In genomic region chr12:6434205-6435180, GRCh38 we compare ENCODE assay signal across 15 cellular contexts. TPM values are rescaled to one million over a fixed set of nuclear protein-coding genes. Genes with fewer than 3 reads are reported as not detected.
DNase-seq lines count a peak whose midpoint lies in the region; ATAC-seq and TF ChIP-seq lines count a peak whose summit lies in the region.
"Had no signal": no experiment of that assay in that cellular context is flagged by ENCODE, and none has a peak within 500 bp of the region (broad histone marks: within the 10 kb centered on the region; RNA-seq: fewer than 3 reads in every experiment).

No MANE protein-coding gene starts in this region.

- POLR2A ChIA-PET in CD4-positive, alpha-beta T cell (lab: Charles Lee) = interaction anchor here (0.8 to 3.9 kb wide), 10 partner anchors 8 to 101 kb away, joined by 3 to 33 read pairs (median 8); partner anchors contain the start of genes CD27, GAPDH, MRPL51 and TAPBPL

- peak; percentile 92 for ATAC-seq in CD4-positive, alpha-beta T cell (ENCODE audit: poor library complexity)
- ATAC-seq in HG03460 (IDR thresholded peaks at IDR 0.05; ENCODE audit: unreplicated experiment) (no peak), HG03342 (IDR thresholded peaks at IDR 0.05; ENCODE audit: unreplicated experiment) (no peak)
- ATAC-seq: left lung; stimulated activated naive B cell treated with anti-CD40 and anti-IgM and Interleukin-4, amounts not matched to agents 10 μg/mL and 1 μg/mL and 100 μg/mL, for 72 hours had no signal

- H3K36me3 Mint-ChIP-seq in CD4-positive, alpha-beta T cell (ENCODE audit: low read depth) = no peaks in the 10 kb centered on the region
- H3K36me3 Mint-ChIP-seq: brain had no signal

- peak in 6 of 10 experiments; percentile 29 to 51 (median 41) for DNase-seq in CD4-positive, alpha-beta T cell
- peak; percentile 30 for DNase-seq in NAMALWA (ENCODE audit: low spot score)
- peak; percentile 63 to 69 for DNase-seq in activated T-cell treated with anti-CD3 and anti-CD28 coated beads, Interleukin-2, amount 50 U/mL, for 48 hours
- peak; percentile 51 for DNase-seq in mesenteric fat pad (ENCODE audit: low spot score)
- no peak for DNase-seq in DMS79 treated with DMSO at 0.1 percent for 48 hours (lab: John Stamatoyannopoulos, UW)
- DNase-seq in NK-92 treated with Interleukin-12 subunit alpha and Interleukin-12 subunit beta, amount 100 ng/mL, for 24 hours (lab: John Stamatoyannopoulos, UW) = no peak
- DNase-seq: left lung; NCI-H1105; NCI-H524; stimulated activated naive B cell treated with anti-CD40 and anti-IgM and Interleukin-4, amounts not matched to agents 10 μg/mL and 1 μg/mL and 100 μg/mL, for 72 hours had no signal

- intact Hi-C loops in CD4-positive, alpha-beta T cell (cut with DNase I, micrococcal nuclease) = loop anchor here in 1 of 2 experiments (2.0 kb wide), 1 partner anchor 18 kb away; the partner anchor contains the start of gene TAPBPL

- no peaks in the 10 kb centered on the region for H3K9me3 ChIP-seq in CD4-positive, alpha-beta T cell (ENCODE audit: control insufficient read depth, low read length)
- H3K9me3 ChIP-seq: left lung, SJCRH30 had no signal

- H3K27me3 Mint-ChIP-seq in CD4-positive, alpha-beta T cell = no peaks in the 10 kb centered on the region
- H3K27me3 Mint-ChIP-seq: stimulated activated naive B cell treated with anti-CD40 and anti-IgM and Interleukin-4, amounts not matched to agents 10 μg/mL and 1 μg/mL and 100 μg/mL, for 72 hours had no signal

- H3K4me3 Mint-ChIP-seq in CD4-positive, alpha-beta T cell = peak overlapping the region; percentile 65
- H3K4me3 Mint-ChIP-seq: brain, CD14-positive monocyte had no signal

- H3K27ac Mint-ChIP-seq in CD4-positive, alpha-beta T cell = peak overlapping the region; percentile 91
- H3K27ac Mint-ChIP-seq: brain, CD14-positive monocyte had no signal

- H3K27ac ChIP-seq in CD4-positive, alpha-beta T cell (ENCODE audit: low read depth, low read length) = peak overlapping the region; percentile 37
- H3K27ac ChIP-seq: left lung, SJCRH30 had no signal

- H3K4me1 Mint-ChIP-seq in CD4-positive, alpha-beta T cell (ENCODE audit: low read depth) = peaks cover 47% of the 10 kb centered on the region

- TF ChIP-seq CTCF in CD4-positive, alpha-beta T cell (IDR thresholded peaks at IDR 0.05) = no peak

- no peaks in the 10 kb centered on the region for H3K9me3 Mint-ChIP-seq in CD4-positive, alpha-beta T cell
- H3K9me3 Mint-ChIP-seq: CD14-positive monocyte; stimulated activated naive B cell treated with anti-CD40 and anti-IgM and Interleukin-4, amounts not matched to agents 10 μg/mL and 1 μg/mL and 100 μg/mL, for 72 hours had no signal

- CTCF ChIA-PET in CD4-positive, alpha-beta T cell (lab: Charles Lee) = interaction anchor here (1.1 to 1.6 kb wide), 4 partner anchors 10 to 31 kb away, joined by 3 to 5 read pairs (median 4); no protein-coding TSS in a partner anchor

- H3K27me3 ChIP-seq in CD4-positive, alpha-beta T cell (ENCODE audit: control insufficient read depth, insufficient read depth, low read length) = no peaks in the 10 kb centered on the region
- H3K27me3 ChIP-seq: left lung, SJCRH30 had no signal

RNA-seq across cellular contexts. Expression of gene CD27, which starts 10.3 kb away (rescaled TPM):
- 10 to 100 TPM; 42.7 to 46.1 TPM for total RNA-seq in CD4-positive, alpha-beta T cell
- total RNA-seq in mesenteric fat pad = not detected

RNA-seq across cellular contexts. Expression of gene TAPBPL, which starts 17.3 kb away (rescaled TPM):
- total RNA-seq in CD4-positive, alpha-beta T cell = 10 to 100 TPM; 14.7 to 15.8 TPM
- 13.0 TPM for total RNA-seq in mesenteric fat pad

RNA-seq across cellular contexts. Expression of gene VAMP1, which starts 36.0 kb away (rescaled TPM):
- total RNA-seq in CD4-positive, alpha-beta T cell = 10 to 100 TPM; 84.8 to 87.7 TPM
- total RNA-seq in mesenteric fat pad = 5.8 TPM

RNA-seq across cellular contexts. Expression of gene LTBR, which starts 50.5 kb away (rescaled TPM):
- total RNA-seq in CD4-positive, alpha-beta T cell = under 1 TPM; 0.38 to 0.67 TPM
- total RNA-seq in mesenteric fat pad = 161 TPM

RNA-seq across cellular contexts. Expression of gene MRPL51, which starts 58.6 kb away (rescaled TPM):
- 10 to 100 TPM; 15.1 to 16.7 TPM for total RNA-seq in CD4-positive, alpha-beta T cell
- 116 TPM for total RNA-seq in mesenteric fat pad

Comparison
In these comparisons a context has a peak if more than half of its experiments do, and no peak if none do; other contexts are left out.
1. DNase-seq: peak in CD4-positive, alpha-beta T cell (6 of 10), NAMALWA (single experiment), activated T-cell treated with anti-CD3 and anti-CD28 coated beads, Interleukin-2, amount 50 U/mL, for 48 hours (2 of 2) and mesenteric fat pad (single experiment); none in DMS79 treated with DMSO at 0.1 percent for 48 hours (single experiment) and NK-92 treated with Interleukin-12 subunit alpha and Interleukin-12 subunit beta, amount 100 ng/mL, for 24 hours (single experiment).
2. RNA of gene CD27, which starts 10.3 kb away (total RNA-seq): 42.7 to 46.1 TPM in CD4-positive, alpha-beta T cell; not detected in mesenteric fat pad (single experiment); every median in the first group is over 10 times any median in the second.
3. RNA of gene VAMP1, which starts 36.0 kb away (total RNA-seq): 84.8 to 87.7 TPM in CD4-positive, alpha-beta T cell; 5.8 TPM in mesenteric fat pad (single experiment); every median in the first group is over 10 times any median in the second.